ENCODE assay signal across 19 cellular contexts in the genomic region with DNA sequence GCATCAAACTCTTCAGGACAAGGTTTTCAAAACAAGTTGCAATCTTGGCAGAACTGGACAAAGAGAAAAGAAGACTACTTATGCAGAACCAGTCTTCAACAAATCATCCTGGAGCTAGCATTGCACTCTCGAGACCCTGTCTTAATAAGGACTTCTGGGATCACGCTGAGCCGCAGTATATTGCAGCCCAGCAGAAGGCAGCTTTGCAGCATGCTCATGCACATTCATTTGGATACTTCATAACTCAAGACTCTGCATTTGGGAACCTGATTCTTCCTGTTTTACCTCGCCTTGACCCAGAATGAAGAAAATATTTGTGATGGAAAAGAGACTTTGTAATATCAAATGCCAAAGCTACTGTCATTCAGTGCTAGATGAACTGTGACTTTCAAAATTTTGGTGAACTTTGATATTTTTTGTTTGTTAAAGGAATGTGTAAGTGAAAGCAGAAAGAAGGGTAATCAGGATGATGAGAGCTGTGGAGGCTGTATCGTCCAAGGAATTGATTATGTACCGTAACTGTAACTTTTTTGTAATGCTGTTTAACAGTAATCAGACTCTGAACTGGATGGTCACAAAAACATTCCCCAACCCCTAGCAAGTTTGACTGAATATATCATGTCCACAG. TPM values are rescaled to one million over a fixed set of nuclear protein-coding genes. Genes with fewer than 3 reads are reported as not detected.
DNase-seq lines count a peak whose midpoint lies in the region; ATAC-seq and TF ChIP-seq lines count a peak whose summit lies in the region.
"Had no signal": no experiment of that assay in that cellular context is flagged by ENCODE, and none has a peak within 500 bp of the region (broad histone marks: within the 10 kb centered on the region; RNA-seq: fewer than 3 reads in every experiment).

No MANE protein-coding gene starts in this region.

- H3K4me1 ChIP-seq in heart right ventricle, result no peaks in the 10 kb centered on the region
- H3K4me1 ChIP-seq: right atrium auricular region, vagina had no signal

- 78 to 82% methylated on average over 6 of the region's 6 CpGs for WGBS in heart right ventricle, 2 donors

- H3K9me3 ChIP-seq in AG04450 (ENCODE audit: control insufficient read depth, insufficient read depth, low read length) (no peaks in the 10 kb centered on the region), heart right ventricle (no peaks in the 10 kb centered on the region)
- H3K9me3 ChIP-seq: right atrium auricular region, vagina had no signal

- ATAC-seq in heart right ventricle (no peak), left cardiac atrium (no peak)
- ATAC-seq: natural killer cell had no signal

- CTCF ChIA-PET in AG04450 (lab: Charles Lee), result interaction anchor here (0.6 kb wide), 1 partner anchor 70 kb away, joined by 4 read pairs; no protein-coding TSS in a partner anchor

- POLR2A ChIA-PET in AG04450 (lab: Yijun Ruan, JAX), result no interaction called here

- H3K27ac ChIP-seq in AG04450 (ENCODE audit: low read depth, low read length), result no peak overlapping the region
- H3K27ac ChIP-seq in heart right ventricle, result no peak overlapping the region
- H3K27ac ChIP-seq: right atrium auricular region, vagina had no signal

- H3K4me3 ChIP-seq in AG04450 (ENCODE audit: low read depth, low read length) (no peak overlapping the region), foreskin fibroblast (ENCODE audit: low read depth in 1 of 2, low read length in 2 of 2) (no peak overlapping the region), heart right ventricle (no peak overlapping the region)
- H3K4me3 ChIP-seq: right atrium auricular region, vagina had no signal

- intact Hi-C loops in heart right ventricle (cut with DNase I) (no loop called here), left cardiac atrium (cut with DNase I) (no loop called here)

- DNase-seq in AG04450 (ENCODE audit: low read depth, low spot score) (no peak), HCEC 1CT (peak; percentile 1), astrocyte of the hippocampus (ENCODE audit: low read depth, low spot score) (peak; percentile 8), foreskin fibroblast (peak; percentile 1 to 6), heart right ventricle (no peak), left cardiac atrium (no peak), middle frontal gyrus (ENCODE audit: extremely low spot score, low spot score) (no peak)
- no peak for DNase-seq in activated CD4-positive, alpha-beta T cell treated with anti-CD3 and anti-CD28 coated beads for 4 hours
- DNase-seq: activated CD8-positive, alpha-beta memory T cell treated with anti-CD3 and anti-CD28 coated beads for 24 hours; activated naive CD4-positive, alpha-beta T cell treated with anti-CD3 and anti-CD28 coated beads, Interleukin-2, amount 10 ng/mL, durations not matched to agents 7 days and 5 days; DMS79; natural killer cell; NCI-H1417; NCI-H748 treated with DMSO at 0.1 percent for 48 hours; SHP77 treated with DMSO at 0.1 percent for 48 hours; stimulated activated CD4-positive, alpha-beta T cell treated with anti-CD3 and anti-CD28 coated beads, Interleukin-4, amount 100 ng/mL, for 4 hours; stimulated activated naive CD4-positive, alpha-beta T cell treated with Interleukin-2 at 50 U/mL for 16 hours had no signal

- H3K36me3 ChIP-seq in heart right ventricle, result peaks cover 0 to 88% (median 0%) of the 10 kb centered on the region in 9 donors
- H3K36me3 ChIP-seq: vagina had no signal

- H3K27me3 ChIP-seq in AG04450 (ENCODE audit: control insufficient read depth, insufficient read depth, low read length) (no peaks in the 10 kb centered on the region), heart right ventricle (no peaks in the 10 kb centered on the region)
- H3K27me3 ChIP-seq: right atrium auricular region, vagina had no signal

- TF ChIP-seq CTCF in AG04450 (IDR thresholded peaks at IDR 0.05; ENCODE audit: low read depth, low read length) (peak; percentile 17; the same call in 1 of the 2 replicates), foreskin fibroblast (IDR thresholded peaks at IDR 0.05; ENCODE audit: low read depth, low read length) (peak; percentile 18), heart right ventricle (IDR thresholded peaks at IDR 0.05) (peak in 2 of 9 donors; percentile 11 to 12)

RNA-seq across cellular contexts. Expression of gene HSPA4L, which starts 27.2 kb away (rescaled TPM):
- 3.4 and 4.9 TPM in 2 replicates for polyA plus RNA-seq in AG04450 (2011; rRNA removed)
- polyA minus RNA-seq in AG04450 (2011; rRNA and poly(A)+ RNA removed), result 4.3 and 4.9 TPM in 2 replicates
- 10 to 100 TPM in 6 of 10 donors, 1 to 10 TPM in 4; 2.4 to 21.9 (median 15.6) TPM for total RNA-seq in heart right ventricle
- polyA plus RNA-seq in heart right ventricle, result 1 to 10 TPM; 1.2 to 1.8 TPM
- 1 to 10 TPM; 9.3 to 9.5 TPM for total RNA-seq in left cardiac atrium
- total RNA-seq: natural killer cell had no signal

Comparison
In these comparisons a context has a peak if more than half of its experiments do, and no peak if none do; other contexts are left out.
1. DNase-seq: peak in HCEC 1CT (single experiment), astrocyte of the hippocampus (single experiment) and foreskin fibroblast (2 of 2); none in AG04450 (single experiment), heart right ventricle (0 of 2), left cardiac atrium (single experiment), activated CD4-positive, alpha-beta T cell treated with anti-CD3 and anti-CD28 coated beads for 4 hours (0 of 2) and middle frontal gyrus (single experiment).